ENCODE assay signal across 9 cellular contexts in genomic region chr6:16319813-16320532, GRCh38.
DNase-seq lines count a peak whose midpoint lies in the region; ATAC-seq and TF ChIP-seq lines count a peak whose summit lies in the region.
"Had no signal": no experiment of that assay in that cellular context is flagged by ENCODE, and none has a peak within 500 bp of the region (broad histone marks: within the 10 kb centered on the region; RNA-seq: fewer than 3 reads in every experiment).

No MANE protein-coding gene starts in this region.

- H3K9me3 ChIP-seq in HUES48 (ENCODE audit: control insufficient read depth, insufficient read depth, low read length) (no peaks in the 10 kb centered on the region), T-helper 17 cell (ENCODE audit: control insufficient read depth, low read length, poor library complexity, severe bottlenecking) (no peaks in the 10 kb centered on the region), right atrium auricular region (no peaks in the 10 kb centered on the region)

- no peaks in the 10 kb centered on the region for H3K36me3 ChIP-seq in HUES48 (ENCODE audit: control insufficient read depth, insufficient read depth, low read length)
- H3K36me3 ChIP-seq in right atrium auricular region, result no peaks in the 10 kb centered on the region

- no peaks in the 10 kb centered on the region for H3K27me3 ChIP-seq in HUES48 (ENCODE audit: control insufficient read depth, insufficient read depth, low read length)
- no peaks in the 10 kb centered on the region for H3K27me3 ChIP-seq in right atrium auricular region

- peak overlapping the region; percentile 100 for H3K27ac Mint-ChIP-seq in T-helper 17 cell

- H3K4me1 ChIP-seq in HUES48 (ENCODE audit: control insufficient read depth, insufficient read depth, low read length) (peaks cover 25% of the 10 kb centered on the region), right atrium auricular region (peaks cover 0 to 69% of the 10 kb centered on the region in 2 donors)

- peak; percentile 53 for ATAC-seq in GM21423 (IDR thresholded peaks at IDR 0.05; ENCODE audit: unreplicated experiment)
- peak; percentile 70 for ATAC-seq in T-helper 17 cell

- DNase-seq in COLO829 (ENCODE audit: low spot score), result peak; percentile 96
- peak; percentile 38 to 70 (median 52) for DNase-seq in T-helper 17 cell
- DNase-seq in right atrium auricular region (ENCODE audit: low spot score), result peak; percentile 85
- peak; percentile 89 for DNase-seq in skeletal muscle cell (ENCODE audit: low read depth)
- DNase-seq in GM19238 (ENCODE audit: insufficient read length, low spot score), result no peak

- no peaks in the 10 kb centered on the region for H3K27me3 Mint-ChIP-seq in T-helper 17 cell

- peaks cover 65% of the 10 kb centered on the region for H3K4me1 Mint-ChIP-seq in T-helper 17 cell

- H3K4me3 ChIP-seq in HUES48 (ENCODE audit: low read depth, low read length), result no peak overlapping the region
- H3K4me3 ChIP-seq in right atrium auricular region, result peak overlapping the region in 1 of 2 donors; percentile 26
- peak overlapping the region; percentile 10 for H3K4me3 ChIP-seq in skeletal muscle cell (ENCODE audit: low read depth, low read length)

- H3K27ac ChIP-seq in HUES48 (ENCODE audit: low read depth, low read length), result peak overlapping the region; percentile 54
- H3K27ac ChIP-seq in angular gyrus (ENCODE audit: low read depth, low read length), result peak overlapping the region; percentile 88
- peak overlapping the region; percentile 84 to 93 for H3K27ac ChIP-seq in right atrium auricular region
- H3K27ac ChIP-seq: VCaP had no signal

- H3K9ac ChIP-seq in HUES48 (ENCODE audit: low read depth, low read length), result no peak overlapping the region

- peaks cover 3% of the 10 kb centered on the region for H3K36me3 Mint-ChIP-seq in T-helper 17 cell (ENCODE audit: low read depth)

- TF ChIP-seq CTCF in right atrium auricular region (IDR thresholded peaks at IDR 0.05), result no peak

- H3K4me3 Mint-ChIP-seq in T-helper 17 cell, result peak overlapping the region; percentile 97
